ENCODE assay signal across 8 cellular contexts in the genomic region with DNA sequence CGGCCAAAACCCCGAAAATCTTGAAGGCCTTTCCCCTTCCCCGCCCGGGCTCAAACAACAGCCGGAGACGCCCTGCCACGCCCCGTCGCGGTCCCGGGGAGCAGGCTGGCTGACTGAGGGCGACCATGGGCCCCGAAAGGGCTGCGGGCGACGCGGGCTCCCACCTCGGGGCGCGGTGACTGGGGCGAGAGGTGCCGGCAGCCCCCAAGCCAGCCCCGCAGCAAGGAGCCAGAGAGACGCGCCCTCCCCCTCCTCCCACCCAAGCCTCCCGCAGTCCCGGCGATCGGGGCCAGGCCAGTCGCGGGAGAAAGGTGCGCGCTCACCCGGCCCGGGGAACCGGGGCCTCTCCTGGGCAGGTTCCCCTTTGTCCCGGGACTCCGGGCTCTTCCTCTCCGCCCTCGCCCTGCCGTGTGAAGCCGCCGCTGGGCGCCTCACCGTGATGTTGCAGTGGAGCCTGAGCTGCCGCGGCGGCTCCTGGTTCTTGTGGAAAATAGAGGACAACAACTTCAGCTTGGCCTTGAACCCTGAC. TPM values are rescaled to one million over a fixed set of nuclear protein-coding genes. Genes with fewer than 3 reads are reported as not detected.
A peak's percentile ranks its signal among the peaks of the same experiment; 100 is the strongest.
DNase-seq lines count a peak whose midpoint lies in the region; ATAC-seq, FAIRE-seq and TF ChIP-seq lines count a peak whose summit lies in the region.

No MANE protein-coding gene starts in this region.

- H3K27me3 ChIP-seq in PC-3 (ENCODE audit: low read length) (no peaks in the 10 kb centered on the region), upper lobe of left lung (no peaks in the 10 kb centered on the region)

- peak; percentile 51 for DNase-seq in NCI-H82 (lab: John Stamatoyannopoulos, UW)
- no peak for DNase-seq in NCI-H82 treated with DMSO at 0.1 percent for 48 hours (lab: John Stamatoyannopoulos, UW; ENCODE audit: unreplicated experiment)
- peak; percentile 36 for DNase-seq in PC-3
- peak; percentile 50 for DNase-seq in activated gamma-delta T cell treated with Interleukin-2 at 50 U/mL for 16 hours
- DNase-seq in frontal cortex (ENCODE audit: low spot score in 2 of 2), result peak; percentile 23 to 31
- DNase-seq in omental fat pad (ENCODE audit: low spot score), result peak; percentile 33
- peak; percentile 70 to 92 for DNase-seq in upper lobe of left lung
- no peak for DNase-seq in KBM-7

- 0% methylated on average over 2 to 43 of the region's 48 CpGs for WGBS in upper lobe of left lung, 2 donors

- FAIRE-seq in frontal cortex (lab: Jason Lieb, UNC), result no peak

- POLR2A ChIA-PET in PC-3 (lab: Charles Lee; ENCODE audit: unreplicated experiment), result no interaction called here

- peak overlapping the region; percentile 91 for H3K4me2 ChIP-seq in PC-3 (ENCODE audit: low read length)

- no peaks in the 10 kb centered on the region for H3K9me2 ChIP-seq in PC-3 (replicated peaks; ENCODE audit: low read length)

- H3K36me3 ChIP-seq in PC-3 (ENCODE audit: low read depth, low read length) (no peaks in the 10 kb centered on the region), upper lobe of left lung (no peaks in the 10 kb centered on the region)

- no peaks in the 10 kb centered on the region for H4K20me1 ChIP-seq in PC-3 (ENCODE audit: low read length)

- H3K27ac ChIP-seq in PC-3 (ENCODE audit: low read length), result peak overlapping the region; percentile 37
- H3K27ac ChIP-seq in upper lobe of left lung, result peak overlapping the region; percentile 91 to 97 (median 94)

- peaks cover 4% of the 10 kb centered on the region for H3F3A ChIP-seq in PC-3 (ENCODE audit: low read length, unreplicated experiment)

- H3K9me3 ChIP-seq in PC-3 (ENCODE audit: low read length) (no peaks in the 10 kb centered on the region), upper lobe of left lung (no peaks in the 10 kb centered on the region)

- TF ChIP-seq CTCF in PC-3 (conservative IDR thresholded peaks at IDR 0.05; ENCODE audit: low read depth, low read length) (no peak), omental fat pad (IDR thresholded peaks at IDR 0.05) (no peak), upper lobe of left lung (IDR thresholded peaks at IDR 0.05) (no peak)

- CTCF ChIA-PET in PC-3 (lab: Charles Lee), result interaction anchor here (0.7 to 0.9 kb wide), 2 partner anchors 9 to 99 kb away, joined by 3 to 5 read pairs; no protein-coding TSS in a partner anchor

- TF ChIP-seq POLR2A in upper lobe of left lung (IDR thresholded peaks at IDR 0.05), result peak in 1 of 4 donors; percentile 41

- H3K4me1 ChIP-seq in PC-3 (ENCODE audit: insufficient read depth, low read length) (no peaks in the 10 kb centered on the region), upper lobe of left lung (peaks cover 0 to 9% (median 6%) of the 10 kb centered on the region in 4 donors)

- H2AFZ ChIP-seq in PC-3 (ENCODE audit: low read length), result peak overlapping the region; percentile 99

- ATAC-seq in PC-3 (peak; percentile 73), omental fat pad (ENCODE audit: low FRiP score) (peak; percentile 45), upper lobe of left lung (ENCODE audit: low FRiP score in 2 of 2) (peak; percentile 78 to 87)

- BruUV-seq in PC-3 (replicated peaks; lab: Mats Ljungman, UMichigan), result TSS peak; percentile 51

- peak overlapping the region; percentile 81 for H3K9ac ChIP-seq in PC-3 (ENCODE audit: low read length)

- no peaks in the 10 kb centered on the region for H3K79me2 ChIP-seq in PC-3 (ENCODE audit: low read length)

- H3K4me3 ChIP-seq in PC-3 (ENCODE audit: low read length) (peak overlapping the region; percentile 92), upper lobe of left lung (peak overlapping the region; percentile 66 to 95 (median 76))

- in situ Hi-C loops in KBM-7 (cut with MboI; ENCODE audit: low pct_unique_long_range_greater_than_20kb, low sequenced_read_pairs), result no loop called here

- intact Hi-C loops in PC-3 (cut with micrococcal nuclease), result no loop called here

- TF ChIP-seq EP300 in upper lobe of left lung (IDR thresholded peaks at IDR 0.05), result no peak

RNA-seq across cellular contexts. Expression of a gene that starts 30.6 kb away (rescaled TPM):
- total RNA-seq in PC-3 (2014; rRNA removed) (15.0 and 18.3 TPM in 2 replicates), frontal cortex (34.2 TPM), omental fat pad (10 to 100 TPM in 3 of 4 donors, 1 to 10 TPM in 1; 8.4 to 16.3 (median 13.0) TPM), upper lobe of left lung (10 to 100 TPM in 1 of 6 donors, 1 to 10 TPM in 5; 4.1 to 11.0 (median 5.9) TPM)

Comparison
In these comparisons a context has a peak if more than half of its experiments do, and no peak if none do; other contexts are left out.
1. DNase-seq: peak in NCI-H82 (single experiment), PC-3 (single experiment), activated gamma-delta T cell treated with Interleukin-2 at 50 U/mL for 16 hours (single experiment), frontal cortex (2 of 2), omental fat pad (single experiment) and upper lobe of left lung (2 of 2); none in NCI-H82 treated with DMSO at 0.1 percent for 48 hours (single experiment) and KBM-7 (single experiment).
2. Peak in every context shown above with its lines, with median percentiles within 50 percentile points of each other: ATAC-seq.